In genomic region chr6:88492824-88493223, GRCh38 we compare ENCODE assay signal across 10 cellular contexts.
DNase-seq lines count a peak whose midpoint lies in the region; ATAC-seq, FAIRE-seq and TF ChIP-seq lines count a peak whose summit lies in the region.
"Had no signal": no experiment of that assay in that cellular context is flagged by ENCODE, and none has a peak within 500 bp of the region (broad histone marks: within the 10 kb centered on the region; RNA-seq: fewer than 3 reads in every experiment).

No MANE protein-coding gene starts in this region.

- peak; percentile 53 for TF ChIP-seq CTCF in glutamatergic neuron (IDR thresholded peaks at IDR 0.05; ENCODE audit: partially characterized antibody, unreplicated experiment)

- H3K27ac Mint-ChIP-seq in glutamatergic neuron (ENCODE audit: unreplicated experiment), result no peak overlapping the region
- H3K27ac Mint-ChIP-seq in activated T-cell treated with anti-CD3 and anti-CD28 coated beads, Interleukin-2, amount 50 U/mL, for 24 hours, result no peak overlapping the region

- peaks cover 8% of the 10 kb centered on the region for H3K9me3 ChIP-seq in SJCRH30 (replicated peaks)

- no peak for TF ChIP-seq POLR2A in GM12891 (IDR thresholded peaks at IDR 0.05; ENCODE audit: low read depth, low read length)

- FAIRE-seq in GM12891 (lab: Jason Lieb, UNC) (peak; percentile 64), GM19239 (lab: Jason Lieb, UNC) (no peak)

- peaks cover 6% of the 10 kb centered on the region for H3K36me3 Mint-ChIP-seq in glutamatergic neuron (ENCODE audit: unreplicated experiment)
- no peaks in the 10 kb centered on the region for H3K36me3 Mint-ChIP-seq in activated T-cell treated with anti-CD3 and anti-CD28 coated beads, Interleukin-2, amount 50 U/mL, for 24 hours (ENCODE audit: low read depth)

- DNase-seq in GM12891 (ENCODE audit: insufficient read length, low spot score) (no peak), SJCRH30 (peak; percentile 19 to 62), glutamatergic neuron (no peak), GM19239 (ENCODE audit: insufficient read length, low spot score) (no peak), GF-D8 (lab: John Stamatoyannopoulos, UW) (no peak)
- DNase-seq in activated T-cell treated with anti-CD3 and anti-CD28 coated beads, Interleukin-2, amount 50 U/mL, for 24 hours, result no peak
- DNase-seq: activated CD4-positive, CD25-positive, alpha-beta regulatory T cell; foreskin melanocyte had no signal

- no peaks in the 10 kb centered on the region for H3K79me2 ChIP-seq in ACC112 (ENCODE audit: control insufficient read depth, insufficient read depth, low read length, unreplicated experiment)

- H3K27ac ChIP-seq in ACC112 (ENCODE audit: low read depth, low read length) (peak overlapping the region; percentile 65), SJCRH30 (no peak overlapping the region)

- H3K36me3 ChIP-seq in ACC112 (ENCODE audit: insufficient read depth, low read length), result no peaks in the 10 kb centered on the region
- no peaks in the 10 kb centered on the region for H3K36me3 ChIP-seq in SJCRH30

- ATAC-seq in HG03469 (IDR thresholded peaks at IDR 0.05; ENCODE audit: unreplicated experiment), result no peak

- H3K4me1 Mint-ChIP-seq in glutamatergic neuron (ENCODE audit: low read depth, unreplicated experiment), result peaks cover 20% of the 10 kb centered on the region
- no peaks in the 10 kb centered on the region for H3K4me1 Mint-ChIP-seq in activated T-cell treated with anti-CD3 and anti-CD28 coated beads, Interleukin-2, amount 50 U/mL, for 24 hours (ENCODE audit: low read depth)

- H3K27me3 Mint-ChIP-seq in glutamatergic neuron (ENCODE audit: unreplicated experiment), result peaks cover 5% of the 10 kb centered on the region
- peaks cover 18% of the 10 kb centered on the region for H3K27me3 Mint-ChIP-seq in activated T-cell treated with anti-CD3 and anti-CD28 coated beads, Interleukin-2, amount 50 U/mL, for 24 hours

- H3K4me3 ChIP-seq in ACC112 (ENCODE audit: low read depth, low read length), result no peak overlapping the region
- no peak overlapping the region for H3K4me3 ChIP-seq in SJCRH30

- no peak overlapping the region for H2AFZ ChIP-seq in ACC112 (ENCODE audit: low read length, unreplicated experiment)

- H3K27me3 ChIP-seq in ACC112 (ENCODE audit: insufficient read depth, low read length) (no peaks in the 10 kb centered on the region), SJCRH30 (no peaks in the 10 kb centered on the region)

- H3K4me3 Mint-ChIP-seq in glutamatergic neuron (ENCODE audit: unreplicated experiment), result no peak overlapping the region
- no peak overlapping the region for H3K4me3 Mint-ChIP-seq in activated T-cell treated with anti-CD3 and anti-CD28 coated beads, Interleukin-2, amount 50 U/mL, for 24 hours

- peaks cover 4% of the 10 kb centered on the region for H3K9me3 Mint-ChIP-seq in glutamatergic neuron (ENCODE audit: unreplicated experiment)
- no peaks in the 10 kb centered on the region for H3K9me3 Mint-ChIP-seq in activated T-cell treated with anti-CD3 and anti-CD28 coated beads, Interleukin-2, amount 50 U/mL, for 24 hours

- H3K4me1 ChIP-seq in ACC112 (ENCODE audit: control insufficient read depth, insufficient read depth, low read length, unreplicated experiment), result peaks cover 27% of the 10 kb centered on the region
- H3K4me1 ChIP-seq in SJCRH30, result no peaks in the 10 kb centered on the region

TF ChIP-seq in GM12891, 5 proteins besides CTCF, POLR2A, EP300 and RAD21:
- TF ChIP-seq POLR2AphosphoS5 (IDR thresholded peaks at IDR 0.05; ENCODE audit: low read depth, low read length) (no peak), TAF1 (IDR thresholded peaks at IDR 0.05; ENCODE audit: low read depth, low read length) (no peak), SPI1 (IDR thresholded peaks at IDR 0.05; ENCODE audit: low read depth, low read length) (no peak), PAX5 (IDR thresholded peaks at IDR 0.05; ENCODE audit: insufficient read depth, low read length, severe bottlenecking) (no peak), POU2F2 (IDR thresholded peaks at IDR 0.05; ENCODE audit: low read depth, low read length) (no peak)

Comparison
In these comparisons a context has a peak if more than half of its experiments do, and no peak if none do; other contexts are left out.
1. DNase-seq: peak in SJCRH30 (2 of 2); none in GM12891 (single experiment), glutamatergic neuron (single experiment), GM19239 (single experiment), activated T-cell treated with anti-CD3 and anti-CD28 coated beads, Interleukin-2, amount 50 U/mL, for 24 hours (single experiment) and GF-D8 (single experiment).